8 cellular contexts compared by ENCODE assay signal in the genomic region with DNA sequence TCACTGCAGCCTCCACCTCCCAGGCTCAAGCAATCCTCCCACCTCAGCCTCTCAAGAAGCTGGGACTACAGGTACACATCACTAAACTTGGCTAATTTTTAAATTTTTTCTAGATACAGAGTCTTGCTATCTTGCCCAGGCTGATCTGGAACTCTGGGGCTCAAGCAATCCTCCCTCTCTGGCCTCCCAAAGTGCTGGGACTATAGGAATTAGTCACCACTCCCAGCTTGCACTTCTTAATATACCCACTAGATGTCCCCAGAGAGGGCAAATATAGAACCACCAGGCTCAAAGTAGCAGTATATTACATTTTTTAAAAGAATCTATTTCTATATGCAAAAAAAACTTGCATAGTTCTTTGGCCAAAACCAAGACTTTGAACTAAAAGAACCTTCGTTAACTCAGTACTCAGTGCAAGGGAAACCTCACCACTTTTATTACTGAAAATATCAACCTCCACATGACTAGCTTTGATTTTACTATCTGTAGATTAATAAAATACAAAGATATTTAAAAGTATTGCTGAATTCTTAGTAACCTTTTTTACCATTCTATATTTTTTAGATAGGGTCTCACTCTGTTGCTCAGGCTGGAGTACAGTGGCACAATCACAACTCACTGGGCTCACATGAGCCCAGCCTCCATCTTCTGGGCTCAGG. TPM values are rescaled to one million over a fixed set of nuclear protein-coding genes. Genes with fewer than 3 reads are reported as not detected.
DNase-seq lines count a peak whose midpoint lies in the region; ATAC-seq, FAIRE-seq and TF ChIP-seq lines count a peak whose summit lies in the region.

No MANE protein-coding gene starts in this region.

- FAIRE-seq in endothelial cell of umbilical vein (lab: Jason Lieb, UNC) = peak; percentile 66

- no peak overlapping the region for H2AFZ ChIP-seq in endothelial cell of umbilical vein (ENCODE audit: low read depth, low read length)

- no peak overlapping the region for H3K27ac Mint-ChIP-seq in activated CD4-positive, alpha-beta T cell treated with anti-CD3 and anti-CD28 coated beads, Interleukin-2, amount 10 ng/mL, durations not matched to agents 24 days and 14 days

- H3K36me3 ChIP-seq in A673 (ENCODE audit: insufficient read depth, low read length, poor library complexity, severe bottlenecking) (no peaks in the 10 kb centered on the region), endothelial cell of umbilical vein (ENCODE audit: control insufficient read depth in 2 of 2, extremely low read depth in 1 of 2, insufficient read depth in 2 of 2, low read length in 2 of 2) (no peaks in the 10 kb centered on the region), mucosa of descending colon (ENCODE audit: low read depth) (no peaks in the 10 kb centered on the region), testis (ENCODE audit: low read depth, missing control alignments) (no peaks in the 10 kb centered on the region)

- H3K27me3 ChIP-seq in A673 (replicated peaks; ENCODE audit: insufficient read depth, low read depth, low read length, poor library complexity) = no peaks in the 10 kb centered on the region
- H3K27me3 ChIP-seq in endothelial cell of umbilical vein (ENCODE audit: control insufficient read depth in 2 of 2, insufficient read depth in 2 of 2, low read length in 2 of 2) = no peaks in the 10 kb centered on the region
- no peaks in the 10 kb centered on the region for H3K27me3 ChIP-seq in testis

- no peak overlapping the region for H3K4me2 ChIP-seq in endothelial cell of umbilical vein (ENCODE audit: insufficient read depth, low read length)

- intact Hi-C loops in A673 (cut with micrococcal nuclease; ENCODE audit: unreplicated experiment) (loop anchor here (1.0 to 5.0 kb wide), 3 partner anchors 84 to 339 kb away; no protein-coding TSS in a partner anchor), endothelial cell of umbilical vein (cut with micrococcal nuclease) (loop anchor here (1.0 to 2.0 kb wide), 5 partner anchors 55 to 339 kb away; partner anchors contain the start of genes HABP4 and SLC35D2), mucosa of descending colon (cut with DNase I, micrococcal nuclease) (no loop called here), testis (cut with DNase I; ENCODE audit: low total_unique reads) (loop anchor here (10.0 kb wide), 1 partner anchor 337 kb away; no protein-coding TSS in a partner anchor)
- intact Hi-C loops in activated CD4-positive, alpha-beta T cell treated with anti-CD3 and anti-CD28 coated beads, Interleukin-2, amount 10 ng/mL, durations not matched to agents 24 days and 14 days (cut with micrococcal nuclease) = loop anchor here (1.0 to 10.0 kb wide), 4 partner anchors 87 to 339 kb away; partner anchors contain the start of gene ZNF367

- no peaks in the 10 kb centered on the region for H3K36me3 Mint-ChIP-seq in activated CD4-positive, alpha-beta T cell treated with anti-CD3 and anti-CD28 coated beads, Interleukin-2, amount 10 ng/mL, durations not matched to agents 24 days and 14 days (ENCODE audit: low read depth)

- 44 to 45% methylated on average over 1 of the region's 1 CpG for WGBS in testis, 2 donors

- BruUV-seq in A673 (replicated peaks; lab: Mats Ljungman, UMichigan) = no TSS peak
- BruUV-seq in endothelial cell of umbilical vein (replicated peaks; lab: Mats Ljungman, UMichigan) = no TSS peak

- no peaks in the 10 kb centered on the region for H3K4me1 ChIP-seq in A673 (ENCODE audit: insufficient read depth, low read length, poor library complexity, severe bottlenecking)
- peaks cover 7% of the 10 kb centered on the region for H3K4me1 ChIP-seq in endothelial cell of umbilical vein (ENCODE audit: control insufficient read depth, extremely low read depth, insufficient read depth, low read length)
- no peaks in the 10 kb centered on the region for H3K4me1 ChIP-seq in mucosa of descending colon (ENCODE audit: low read depth)
- no peaks in the 10 kb centered on the region for H3K4me1 ChIP-seq in testis

- H3K4me3 Mint-ChIP-seq in activated CD4-positive, alpha-beta T cell treated with anti-CD3 and anti-CD28 coated beads, Interleukin-2, amount 10 ng/mL, durations not matched to agents 24 days and 14 days = no peak overlapping the region

- TF ChIP-seq POLR2A in endothelial cell of umbilical vein (IDR thresholded peaks at IDR 0.05; ENCODE audit: low read depth, low read length) (no peak), testis (IDR thresholded peaks at IDR 0.05) (no peak)

- H3K9me3 Mint-ChIP-seq in activated CD4-positive, alpha-beta T cell treated with anti-CD3 and anti-CD28 coated beads, Interleukin-2, amount 10 ng/mL, durations not matched to agents 24 days and 14 days = no peaks in the 10 kb centered on the region

- H3K79me2 ChIP-seq in endothelial cell of umbilical vein (ENCODE audit: control insufficient read depth, insufficient read depth, low read length) = no peaks in the 10 kb centered on the region

- peak; percentile 71 for DNase-seq in A673 (ENCODE audit: low spot score)
- peak; percentile 79 for DNase-seq in GM03348 (ENCODE audit: low spot score)
- peak; percentile 44 for DNase-seq in NCI-H1105 treated with DMSO at 0.1 percent for 48 hours (lab: John Stamatoyannopoulos, UW)
- peak; percentile 86 for DNase-seq in activated CD4-positive, alpha-beta T cell treated with anti-CD3 and anti-CD28 coated beads, Interleukin-2, amount 10 ng/mL, durations not matched to agents 24 days and 14 days
- DNase-seq in endothelial cell of umbilical vein (ENCODE audit: low read depth, low spot score) = peak; percentile 74
- peak in 1 of 3 donors; percentile 84 for DNase-seq in mucosa of descending colon
- DNase-seq in testis = peak; percentile 65

- no peak overlapping the region for H3K27ac ChIP-seq in A673 (ENCODE audit: low read depth, low read length, poor library complexity, severe bottlenecking)
- H3K27ac ChIP-seq in endothelial cell of umbilical vein (ENCODE audit: insufficient read depth, low read depth, low read length) = no peak overlapping the region
- H3K27ac ChIP-seq in testis = no peak overlapping the region

- H4K20me1 ChIP-seq in endothelial cell of umbilical vein (replicated peaks; ENCODE audit: control insufficient read depth, extremely low read depth, insufficient read depth, low read length) = no peaks in the 10 kb centered on the region

- no peaks in the 10 kb centered on the region for H3K4me1 Mint-ChIP-seq in activated CD4-positive, alpha-beta T cell treated with anti-CD3 and anti-CD28 coated beads, Interleukin-2, amount 10 ng/mL, durations not matched to agents 24 days and 14 days

- no peaks in the 10 kb centered on the region for H3K9me1 ChIP-seq in endothelial cell of umbilical vein (replicated peaks; ENCODE audit: control insufficient read depth, extremely low read depth, insufficient read depth, low read length)

- H3K9ac ChIP-seq in endothelial cell of umbilical vein (replicated peaks; ENCODE audit: extremely low read depth, insufficient read depth, low read length) = no peak overlapping the region

- peaks cover 2% of the 10 kb centered on the region for H3K27me3 Mint-ChIP-seq in activated CD4-positive, alpha-beta T cell treated with anti-CD3 and anti-CD28 coated beads, Interleukin-2, amount 10 ng/mL, durations not matched to agents 24 days and 14 days

- POLR2A ChIA-PET in A673 (lab: Charles Lee; ENCODE audit: low non-redundant PET) = no interaction called here
- POLR2A ChIA-PET in endothelial cell of umbilical vein (lab: Charles Lee) = no interaction called here

- dilution Hi-C loops in endothelial cell of umbilical vein (cut with MboI; ENCODE audit: extremely low pct_ligation_motif_present, low sequenced_read_pairs) = no loop called here

- H3K9me3 ChIP-seq in A673 (ENCODE audit: low read depth, low read length, poor library complexity, severe bottlenecking) (no peaks in the 10 kb centered on the region), endothelial cell of umbilical vein (replicated peaks; ENCODE audit: control insufficient read depth, insufficient read depth, low read length) (no peaks in the 10 kb centered on the region), mucosa of descending colon (no peaks in the 10 kb centered on the region), testis (no peaks in the 10 kb centered on the region)

- ATAC-seq in mucosa of descending colon = peak; percentile 88
- no peak for ATAC-seq in HG02973 (IDR thresholded peaks at IDR 0.05; ENCODE audit: unreplicated experiment)

- TF ChIP-seq CTCF in A673 (conservative IDR thresholded peaks at IDR 0.05; ENCODE audit: low read depth, low read length) (peak; percentile 77), endothelial cell of umbilical vein (IDR thresholded peaks at IDR 0.05; ENCODE audit: extremely low read depth in 1 of 2, insufficient read depth in 1 of 2, low read depth in 1 of 2, low read length in 2 of 2) (peak; percentile 63 to 69), mucosa of descending colon (IDR thresholded peaks at IDR 0.05) (peak; percentile 69), testis (IDR thresholded peaks at IDR 0.05) (peak; percentile 75 to 85 (median 79))

- CTCF ChIA-PET in A673 (lab: Charles Lee) = interaction anchor here (0.8 kb wide), 1 partner anchor 339 kb away, joined by 3 read pairs; no protein-coding TSS in a partner anchor
- CTCF ChIA-PET in endothelial cell of umbilical vein (lab: Charles Lee) = interaction anchor here (0.6 to 7.2 kb wide), 44 partner anchors 9 to 347 kb away, joined by 3 to 84 read pairs (median 5); partner anchors contain the start of genes HABP4, HSD17B3 and PRXL2C

- H3K4me3 ChIP-seq in A673 (ENCODE audit: low read depth, low read length, poor library complexity, severe bottlenecking) = no peak overlapping the region
- H3K4me3 ChIP-seq in endothelial cell of umbilical vein (replicated peaks in 1 of 3; ENCODE audit: insufficient read depth in 1 of 3, low read depth in 1 of 3, low read length in 3 of 3) = no peak overlapping the region
- no peak overlapping the region for H3K4me3 ChIP-seq in mucosa of descending colon
- no peak overlapping the region for H3K4me3 ChIP-seq in testis

RNA-seq across cellular contexts. Expression of gene HSD17B3, which starts 25.8 kb away (rescaled TPM):
- total RNA-seq in A673 (2021) (not detected in 2 replicates), endothelial cell of umbilical vein (0.46 TPM in 1 of 2 replicates, not detected in the other), mucosa of descending colon (1 to 10 TPM; 1.4 to 1.9 (median 1.6) TPM), testis (100 to 1,000 TPM; 104 to 159 TPM)
- not detected in 2 replicates for total RNA-seq in activated CD4-positive, alpha-beta T cell treated with anti-CD3 and anti-CD28 coated beads, Interleukin-2, amount 10 ng/mL, durations not matched to agents 24 days and 14 days
- polyA plus RNA-seq in endothelial cell of umbilical vein (not detected in 2 replicates), testis (ENCODE audit: insufficient read depth, low read depth, low replicate concordance) (103 TPM)
- polyA plus RNA-seq in endothelial cell of umbilical vein (2011; cell fraction: cytosol; rRNA removed) = not detected in 2 replicates
- 0.36 and 0.73 TPM in 2 replicates for polyA plus RNA-seq in endothelial cell of umbilical vein (2011; cell fraction: nucleus; rRNA removed)
- polyA plus RNA-seq in endothelial cell of umbilical vein (2012) = not detected in 2 replicates
- not detected in 2 replicates for polyA minus RNA-seq in endothelial cell of umbilical vein
- polyA minus RNA-seq in endothelial cell of umbilical vein (2011; cell fraction: cytosol; rRNA and poly(A)+ RNA removed) = not detected
- 0.91 TPM in 1 of 2 replicates, not detected in the other for polyA minus RNA-seq in endothelial cell of umbilical vein (2011; cell fraction: nucleus; rRNA and poly(A)+ RNA removed)

RNA-seq across cellular contexts. Expression of gene SLC35D2, which starts 55.7 kb away (rescaled TPM):
- total RNA-seq in A673 (2021) (1.1 TPM in 2 replicates), endothelial cell of umbilical vein (28.4 and 29.9 TPM in 2 replicates), mucosa of descending colon (100 to 1,000 TPM in 1 of 3 donors, 10 to 100 TPM in 2; 53.5 to 112 (median 82.8) TPM), testis (10 to 100 TPM; 26.5 to 34.2 TPM)
- 5.2 and 6.1 TPM in 2 replicates for total RNA-seq in activated CD4-positive, alpha-beta T cell treated with anti-CD3 and anti-CD28 coated beads, Interleukin-2, amount 10 ng/mL, durations not matched to agents 24 days and 14 days
- polyA plus RNA-seq in endothelial cell of umbilical vein (15.6 and 21.1 TPM in 2 replicates), testis (ENCODE audit: insufficient read depth, low read depth, low replicate concordance) (18.4 TPM)
- polyA plus RNA-seq in endothelial cell of umbilical vein (2011; cell fraction: cytosol; rRNA removed) = 24.1 and 24.2 TPM in 2 replicates
- polyA plus RNA-seq in endothelial cell of umbilical vein (2011; cell fraction: nucleus; rRNA removed) = 22.2 and 23.3 TPM in 2 replicates
- polyA plus RNA-seq in endothelial cell of umbilical vein (2012) = 33.7 and 37.9 TPM in 2 replicates
- polyA minus RNA-seq in endothelial cell of umbilical vein = 11.1 and 16.6 TPM in 2 replicates
- polyA minus RNA-seq in endothelial cell of umbilical vein (2011; cell fraction: cytosol; rRNA and poly(A)+ RNA removed) = 5.9 TPM
- 12.8 and 15.9 TPM in 2 replicates for polyA minus RNA-seq in endothelial cell of umbilical vein (2011; cell fraction: nucleus; rRNA and poly(A)+ RNA removed)

Comparison
In these comparisons a context has a peak if more than half of its experiments do, and no peak if none do; other contexts are left out.
1. RNA of gene HSD17B3, which starts 25.8 kb away (total RNA-seq): 104 to 159 TPM in testis; 1.4 to 1.9 TPM in mucosa of descending colon, 0.46 TPM in endothelial cell of umbilical vein, not detected in A673 and not detected in activated CD4-positive, alpha-beta T cell treated with anti-CD3 and anti-CD28 coated beads, Interleukin-2, amount 10 ng/mL, durations not matched to agents 24 days and 14 days; every median in the first group is over 10 times any median in the second.
2. intact Hi-C loops: an anchor here in A673 (1.0 to 5.0 kb wide), activated CD4-positive, alpha-beta T cell treated with anti-CD3 and anti-CD28 coated beads, Interleukin-2, amount 10 ng/mL, durations not matched to agents 24 days and 14 days (1.0 to 10.0 kb wide), endothelial cell of umbilical vein (1.0 to 2.0 kb wide) and testis (10.0 kb wide); none called in mucosa of descending colon.
3. Peak in every context shown above with its lines, with median percentiles within 50 percentile points of each other: CTCF ChIP-seq.